In the genomic region with DNA sequence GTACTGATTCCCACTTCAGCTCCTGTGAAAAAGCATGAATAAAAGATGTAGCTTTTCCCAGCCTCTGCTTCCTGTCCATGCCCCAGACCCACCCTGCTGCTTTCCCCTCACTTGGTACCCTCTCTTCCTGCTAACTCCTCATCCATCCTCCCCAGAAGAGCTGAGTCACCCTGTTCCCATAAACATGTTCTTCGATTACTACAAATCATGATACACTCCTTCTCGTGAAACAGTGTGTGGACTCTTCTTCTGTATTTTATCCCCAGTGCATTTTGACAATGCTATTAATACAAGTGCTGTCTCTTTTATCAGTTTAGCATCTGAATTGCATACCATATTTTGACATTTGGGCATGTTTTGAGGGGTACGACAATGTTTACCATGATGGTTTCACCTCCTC, we compare ENCODE assay signal across 29 cellular contexts. TPM values are rescaled to one million over a fixed set of nuclear protein-coding genes. Genes with fewer than 3 reads are reported as not detected.
DNase-seq lines count a peak whose midpoint lies in the region; TF ChIP-seq lines count a peak whose summit lies in the region.
"Had no signal": no experiment of that assay in that cellular context is flagged by ENCODE, and none has a peak within 500 bp of the region (broad histone marks: within the 10 kb centered on the region; RNA-seq: fewer than 3 reads in every experiment).

No MANE protein-coding gene starts in this region.

- WGBS in prostate gland: 50% methylated on average over 3 of the region's 3 CpGs
- WGBS in transverse colon (ENCODE audit: low coverage in 1 of 2), 2 donors: 70 to 72% methylated on average over 3 of the region's 3 CpGs

- H3K4me1 Mint-ChIP-seq in CD8-positive, alpha-beta memory T cell: no peaks in the 10 kb centered on the region
- H3K4me1 Mint-ChIP-seq: activated CD4-positive, alpha-beta T cell treated with anti-CD3 and anti-CD28 coated beads, Interleukin-2, amount 10 ng/mL, durations not matched to agents 24 days and 14 days; naive B cell; T-cell had no signal

- H3K9me3 ChIP-seq in prostate gland (no peaks in the 10 kb centered on the region), transverse colon (no peaks in the 10 kb centered on the region)
- no peaks in the 10 kb centered on the region for H3K9me3 ChIP-seq in CD8-positive, alpha-beta memory T cell (ENCODE audit: low read length)
- H3K9me3 ChIP-seq: BLaER1, body of pancreas, heart right ventricle, psoas muscle, SJSA1, thyroid gland had no signal

- H3K36me3 ChIP-seq in prostate gland (peaks cover 5 to 11% of the 10 kb centered on the region in 2 donors), transverse colon (peaks cover 0 to 27% (median 6%) of the 10 kb centered on the region in 4 donors)
- peaks cover 22% of the 10 kb centered on the region for H3K36me3 ChIP-seq in CD8-positive, alpha-beta memory T cell (ENCODE audit: insufficient read depth, low read length)

- H3K36me3 Mint-ChIP-seq in CD8-positive, alpha-beta memory T cell: peaks cover 9 to 68% (median 21%) of the 10 kb centered on the region in 3 donors

- no peak overlapping the region for H3K4me3 ChIP-seq in astrocyte of the spinal cord (ENCODE audit: low read depth, low read length)
- H3K4me3 ChIP-seq in prostate gland: no peak overlapping the region
- H3K4me3 ChIP-seq in transverse colon: no peak overlapping the region
- no peak overlapping the region for H3K4me3 ChIP-seq in CD8-positive, alpha-beta memory T cell (ENCODE audit: low read length)
- H3K4me3 ChIP-seq: BLaER1, body of pancreas, heart right ventricle, psoas muscle, SJSA1, skin epidermis, thyroid gland had no signal

- POLR2A ChIA-PET in CD8-positive, alpha-beta memory T cell (lab: Charles Lee): no interaction called here

- intact Hi-C loops in prostate gland (cut with DNase I): loop anchor here (10.0 kb wide), 1 partner anchor 102 kb away; no protein-coding TSS in a partner anchor
- intact Hi-C loops in transverse colon (cut with DNase I; ENCODE audit: low total_unique reads): no loop called here

- in situ Hi-C loops in astrocyte of the spinal cord (cut with HindIII; ENCODE audit: low sequenced_read_pairs): no loop called here
- in situ Hi-C loops in transverse colon (cut with MboI; ENCODE audit: low pct_ligation_motif_present in 1 of 4, low pct_unique_long_range_greater_than_20kb in 1 of 4, low sequenced_read_pairs in 3 of 4): loop anchor here in 1 of 4 donors (10.0 kb wide), 1 partner anchor 232 kb away; no protein-coding TSS in a partner anchor

- DNase-seq in astrocyte of the spinal cord (ENCODE audit: low read depth, low spot score) (peak; percentile 8), fibroblast of peridontal ligament (ENCODE audit: extremely low read depth) (peak; percentile 32), prostate gland (ENCODE audit: low spot score) (no peak), transverse colon (no peak), NCI-H1436 (lab: John Stamatoyannopoulos, UW) (no peak), NCI-H774 (lab: John Stamatoyannopoulos, UW) (no peak)
- DNase-seq in CD8-positive, alpha-beta memory T cell: no peak
- DNase-seq: activated CD4-positive, alpha-beta T cell treated with anti-CD3 and anti-CD28 coated beads, Interleukin-2, amount 10 ng/mL, durations not matched to agents 24 days and 14 days; activated T-cell treated with anti-CD3 and anti-CD28 coated beads, Interleukin-2, amount 50 U/mL, for 1 hour; body of pancreas; effector memory CD4-positive, alpha-beta T cell; foreskin melanocyte; heart right ventricle; kidney; naive B cell; NCI-H1694; NCI-H524; nucleus accumbens; OCI-M1; psoas muscle; stimulated activated naive CD8-positive, alpha-beta T cell treated with anti-CD3 and anti-CD28 coated beads, Interleukin-15, Interleukin-2, amounts not matched to agents 100 U/mL and 50 U/mL, for 24 hours; T-cell; thyroid gland; WERI-Rb-1 had no signal

- H3K4me3 Mint-ChIP-seq in CD8-positive, alpha-beta memory T cell: no peak overlapping the region
- H3K4me3 Mint-ChIP-seq: activated CD4-positive, alpha-beta T cell treated with anti-CD3 and anti-CD28 coated beads, Interleukin-2, amount 10 ng/mL, durations not matched to agents 24 days and 14 days; mesothelial cell of epicardium; naive B cell; T-cell had no signal

- H3K27ac Mint-ChIP-seq in CD8-positive, alpha-beta memory T cell: no peak overlapping the region
- H3K27ac Mint-ChIP-seq: activated CD4-positive, alpha-beta T cell treated with anti-CD3 and anti-CD28 coated beads, Interleukin-2, amount 10 ng/mL, durations not matched to agents 24 days and 14 days; mesothelial cell of epicardium; T-cell had no signal

- no peak for TF ChIP-seq POLR2A in prostate gland (IDR thresholded peaks at IDR 0.05)
- no peak for TF ChIP-seq POLR2A in transverse colon (IDR thresholded peaks at IDR 0.05)

- TF ChIP-seq EP300 in transverse colon (IDR thresholded peaks at IDR 0.05; ENCODE audit: low read depth): no peak

- peak overlapping the region; percentile 6 to 69 for H3K27ac ChIP-seq in prostate gland
- H3K27ac ChIP-seq in transverse colon: peak overlapping the region; percentile 69 to 86 (median 81)
- no peak overlapping the region for H3K27ac ChIP-seq in CD8-positive, alpha-beta memory T cell (ENCODE audit: low read depth, low read length)
- H3K27ac ChIP-seq: BLaER1, body of pancreas, psoas muscle, RWPE1, SJSA1, skin epidermis, thyroid gland, WERI-Rb-1 had no signal

- no peaks in the 10 kb centered on the region for H3K27me3 ChIP-seq in prostate gland (replicated peaks; ENCODE audit: insufficient read depth)
- H3K27me3 ChIP-seq in transverse colon: no peaks in the 10 kb centered on the region
- H3K27me3 ChIP-seq in CD8-positive, alpha-beta memory T cell (ENCODE audit: insufficient read depth, low read length, poor library complexity, severe bottlenecking): no peaks in the 10 kb centered on the region
- H3K27me3 ChIP-seq: BLaER1, body of pancreas, heart right ventricle, SJSA1, thyroid gland had no signal

- CTCF ChIA-PET in CD8-positive, alpha-beta memory T cell (lab: Charles Lee): interaction anchor here (0.9 kb wide), 1 partner anchor 176 kb away, joined by 3 read pairs; no protein-coding TSS in a partner anchor

- TF ChIP-seq CTCF in astrocyte of the spinal cord (IDR thresholded peaks at IDR 0.05; ENCODE audit: low read depth, low read length) (no peak), prostate gland (IDR thresholded peaks at IDR 0.05) (no peak), transverse colon (IDR thresholded peaks at IDR 0.05) (no peak)

- H3K4me1 ChIP-seq in prostate gland (replicated peaks) (no peaks in the 10 kb centered on the region), transverse colon (peaks cover 4 to 8% (median 4%) of the 10 kb centered on the region in 4 donors)
- no peaks in the 10 kb centered on the region for H3K4me1 ChIP-seq in CD8-positive, alpha-beta memory T cell (ENCODE audit: insufficient read depth, low read length)
- H3K4me1 ChIP-seq: BLaER1, body of pancreas, psoas muscle, SJSA1, thyroid gland had no signal

- no peaks in the 10 kb centered on the region for H3K9me3 Mint-ChIP-seq in CD8-positive, alpha-beta memory T cell
- H3K9me3 Mint-ChIP-seq: activated CD4-positive, alpha-beta T cell treated with anti-CD3 and anti-CD28 coated beads, Interleukin-2, amount 10 ng/mL, durations not matched to agents 24 days and 14 days; mesothelial cell of epicardium; naive B cell; T-cell had no signal

- H3K27me3 Mint-ChIP-seq in CD8-positive, alpha-beta memory T cell: no peaks in the 10 kb centered on the region
- H3K27me3 Mint-ChIP-seq: activated CD4-positive, alpha-beta T cell treated with anti-CD3 and anti-CD28 coated beads, Interleukin-2, amount 10 ng/mL, durations not matched to agents 24 days and 14 days; naive B cell; T-cell had no signal

RNA-seq across cellular contexts. Expression of a gene that starts 45.8 kb away (rescaled TPM):
- 100 to 1,000 TPM in 1 of 2 donors, 10 to 100 TPM in 1; 84.6 to 189 TPM for total RNA-seq in prostate gland
- 100 to 1,000 TPM in 3 of 4 donors, 10 to 100 TPM in 1; 92.2 to 308 (median 150) TPM for total RNA-seq in transverse colon
- total RNA-seq in CD8-positive, alpha-beta memory T cell: 1 to 10 TPM in 1 of 2 experiments, under 1 TPM in 1; 0.92 to 1.7 TPM
- 0.28 TPM for polyA plus RNA-seq in CD8-positive, alpha-beta memory T cell

RNA-seq across cellular contexts. Expression of a gene that starts 49.6 kb away (rescaled TPM):
- total RNA-seq in prostate gland: 10 to 100 TPM; 33.7 to 55.1 TPM
- 100 to 1,000 TPM in 3 of 4 donors, 10 to 100 TPM in 1; 98.7 to 130 (median 116) TPM for total RNA-seq in transverse colon
- total RNA-seq in CD8-positive, alpha-beta memory T cell: 10 to 100 TPM; 89.1 to 89.6 TPM
- 66.9 TPM for polyA plus RNA-seq in CD8-positive, alpha-beta memory T cell

Comparison
In these comparisons a context has a peak if more than half of its experiments do, and no peak if none do; other contexts are left out.
1. DNase-seq: peak in astrocyte of the spinal cord (single experiment) and fibroblast of peridontal ligament (single experiment); none in prostate gland (single experiment), transverse colon (single experiment), NCI-H1436 (single experiment), CD8-positive, alpha-beta memory T cell (0 of 5) and NCI-H774 (single experiment).
2. RNA of a gene that starts 45.8 kb away (total RNA-seq): 84.6 to 189 TPM in prostate gland and 92.2 to 308 TPM in transverse colon; 0.92 to 1.7 TPM in CD8-positive, alpha-beta memory T cell; every median in the first group is over 10 times any median in the second.